In genomic region chr7:130891254-130892094, GRCh38 we compare ENCODE assay signal across 8 cellular contexts.
DNase-seq lines count a peak whose midpoint lies in the region; ATAC-seq lines count a peak whose summit lies in the region.

No MANE protein-coding gene starts in this region.

- peaks cover 87% of the 10 kb centered on the region for H3K36me3 Mint-ChIP-seq in activated T-helper 2 cell treated with anti-CD3 and anti-CD28 coated beads, Interferon-gamma antibody, Interleukin-2, Interleukin-4, amounts not matched to agents 10 μg/mL and 5 μg/mL and 100 μg/mL, durations not matched to agents 14 hours and 24 hours and 36 hours (ENCODE audit: low read depth)

- H3K27me3 Mint-ChIP-seq in activated T-helper 2 cell treated with anti-CD3 and anti-CD28 coated beads, Interferon-gamma antibody, Interleukin-2, Interleukin-4, amounts not matched to agents 10 μg/mL and 5 μg/mL and 100 μg/mL, durations not matched to agents 14 hours and 24 hours and 36 hours (ENCODE audit: low read depth): no peaks in the 10 kb centered on the region

- H3K36me3 ChIP-seq in Karpas-422 (ENCODE audit: insufficient read depth, low read length): peaks cover 50% of the 10 kb centered on the region

- DNase-seq in H4 (ENCODE audit: low spot score): peak; percentile 95
- no peak for DNase-seq in activated T-helper 2 cell treated with anti-CD3 and anti-CD28 coated beads, Interferon-gamma antibody, Interleukin-2, Interleukin-4, amounts not matched to agents 10 μg/mL and 5 μg/mL and 100 μg/mL, durations not matched to agents 14 hours and 24 hours and 36 hours (ENCODE audit: low spot score)
- peak; percentile 87 for DNase-seq in glomerular visceral epithelial cell (ENCODE audit: extremely low spot score)
- no peak for DNase-seq in hippocampal formation (lab: John Stamatoyannopoulos, UW)
- DNase-seq in activated CD4-positive, CD25-positive, alpha-beta regulatory T cell (lab: John Stamatoyannopoulos, UW): no peak
- DNase-seq in Karpas-422: no peak

- no peak overlapping the region for H3K4me3 Mint-ChIP-seq in activated T-helper 2 cell treated with anti-CD3 and anti-CD28 coated beads, Interferon-gamma antibody, Interleukin-2, Interleukin-4, amounts not matched to agents 10 μg/mL and 5 μg/mL and 100 μg/mL, durations not matched to agents 14 hours and 24 hours and 36 hours (ENCODE audit: low read depth)

- no peaks in the 10 kb centered on the region for H4K20me1 ChIP-seq in Karpas-422 (ENCODE audit: insufficient read depth, low read depth, low read length)

- intact Hi-C loops in activated T-helper 2 cell treated with anti-CD3 and anti-CD28 coated beads, Interferon-gamma antibody, Interleukin-2, Interleukin-4, amounts not matched to agents 10 μg/mL and 5 μg/mL and 100 μg/mL, durations not matched to agents 14 hours and 24 hours and 36 hours (cut with micrococcal nuclease): loop anchor here (10.0 kb wide), 1 partner anchor 613 kb away; no protein-coding TSS in a partner anchor

- no peak overlapping the region for H3K9ac ChIP-seq in Karpas-422 (ENCODE audit: low read length)

- peaks cover 64% of the 10 kb centered on the region for H3K4me1 Mint-ChIP-seq in activated T-helper 2 cell treated with anti-CD3 and anti-CD28 coated beads, Interferon-gamma antibody, Interleukin-2, Interleukin-4, amounts not matched to agents 10 μg/mL and 5 μg/mL and 100 μg/mL, durations not matched to agents 14 hours and 24 hours and 36 hours (ENCODE audit: low read depth)

- peak overlapping the region in 19 of 21 experiments; percentile 17 to 89 (median 74) for H3K27ac ChIP-seq in skin epidermis
- H3K27ac ChIP-seq in Karpas-422 (ENCODE audit: low read length): no peak overlapping the region

- no peak for ATAC-seq in HG02763 (IDR thresholded peaks at IDR 0.05; ENCODE audit: unreplicated experiment)

- no peaks in the 10 kb centered on the region for H3K9me3 Mint-ChIP-seq in activated T-helper 2 cell treated with anti-CD3 and anti-CD28 coated beads, Interferon-gamma antibody, Interleukin-2, Interleukin-4, amounts not matched to agents 10 μg/mL and 5 μg/mL and 100 μg/mL, durations not matched to agents 14 hours and 24 hours and 36 hours

- H3K4me3 ChIP-seq in skin epidermis: no peak overlapping the region
- H3K4me3 ChIP-seq in Karpas-422 (ENCODE audit: low read length): no peak overlapping the region

- H3K79me2 ChIP-seq in Karpas-422 (ENCODE audit: low read length): peaks cover 69% of the 10 kb centered on the region

- H3K4me1 ChIP-seq in Karpas-422 (ENCODE audit: low read length): no peaks in the 10 kb centered on the region

- H3K27me3 ChIP-seq in Karpas-422 (ENCODE audit: low read length): no peaks in the 10 kb centered on the region

- H3K4me2 ChIP-seq in Karpas-422 (ENCODE audit: low read depth, low read length, poor library complexity, severe bottlenecking): no peak overlapping the region

- H3K9me3 ChIP-seq in Karpas-422 (ENCODE audit: low read length): no peaks in the 10 kb centered on the region

- H2AFZ ChIP-seq in Karpas-422 (ENCODE audit: low read length): no peak overlapping the region

- H3K9me2 ChIP-seq in Karpas-422 (replicated peaks; ENCODE audit: insufficient read depth, low read length): no peaks in the 10 kb centered on the region

- H3K27ac Mint-ChIP-seq in activated T-helper 2 cell treated with anti-CD3 and anti-CD28 coated beads, Interferon-gamma antibody, Interleukin-2, Interleukin-4, amounts not matched to agents 10 μg/mL and 5 μg/mL and 100 μg/mL, durations not matched to agents 14 hours and 24 hours and 36 hours: peak overlapping the region; percentile 45

Comparison
In these comparisons a context has a peak if more than half of its experiments do, and no peak if none do; other contexts are left out.
1. DNase-seq: peak in H4 (single experiment) and glomerular visceral epithelial cell (single experiment); none in activated T-helper 2 cell treated with anti-CD3 and anti-CD28 coated beads, Interferon-gamma antibody, Interleukin-2, Interleukin-4, amounts not matched to agents 10 μg/mL and 5 μg/mL and 100 μg/mL, durations not matched to agents 14 hours and 24 hours and 36 hours (single experiment), hippocampal formation (0 of 2), activated CD4-positive, CD25-positive, alpha-beta regulatory T cell (0 of 4) and Karpas-422 (single experiment).